Comparison of ENCODE assay signal across 19 cellular contexts in the genomic region with DNA sequence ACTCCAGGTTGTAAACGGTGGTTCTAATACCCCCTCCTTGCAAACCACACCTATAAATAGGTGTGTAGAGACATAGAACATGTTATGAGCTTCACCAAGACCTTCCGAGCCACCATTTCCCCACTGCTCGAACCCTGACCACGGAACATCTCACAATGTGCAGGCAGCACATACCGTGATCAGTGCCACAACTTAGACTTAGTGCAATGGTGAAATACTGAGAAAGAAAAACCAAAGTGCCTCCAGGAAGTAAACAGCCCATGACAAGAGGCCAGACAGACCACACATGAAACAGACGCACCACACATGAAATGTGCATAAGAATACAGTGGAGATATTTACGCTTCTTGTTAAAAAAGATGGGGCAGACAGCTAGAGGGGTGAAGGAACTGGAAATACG.
A peak's percentile ranks its signal among the peaks of the same experiment; 100 is the strongest.
DNase-seq lines count a peak whose midpoint lies in the region; ATAC-seq, FAIRE-seq and TF ChIP-seq lines count a peak whose summit lies in the region.
"Had no signal": no experiment of that assay in that cellular context is flagged by ENCODE, and none has a peak within 500 bp of the region (broad histone marks: within the 10 kb centered on the region; RNA-seq: fewer than 3 reads in every experiment).

No MANE protein-coding gene starts in this region.

- no peaks in the 10 kb centered on the region for H3K9me3 ChIP-seq in H1 (ENCODE audit: insufficient read depth in 2 of 2, low read depth in 1 of 2, low read length in 1 of 2)
- H3K9me3 ChIP-seq: prostate gland, testis had no signal

- H3K27me3 Mint-ChIP-seq in activated naive CD4-positive, alpha-beta T cell treated with anti-CD3 and anti-CD28 coated beads, Interleukin-2, amount 50 U/mL, for 24 hours, result no peaks in the 10 kb centered on the region
- H3K27me3 Mint-ChIP-seq in WTC11 (ENCODE audit: low read depth), result peaks cover 6% of the 10 kb centered on the region
- H3K27me3 Mint-ChIP-seq in stimulated activated naive CD8-positive, alpha-beta T cell treated with anti-CD3 and anti-CD28 coated beads, Interleukin-15, Interleukin-2, amounts not matched to agents 100 ng/mL and 50 ng/mL, for 24 hours, result no peaks in the 10 kb centered on the region

- H3K79me1 ChIP-seq in H1 (ENCODE audit: low read depth, low read length), result no peaks in the 10 kb centered on the region

- H3K9me3 Mint-ChIP-seq in activated naive CD4-positive, alpha-beta T cell treated with anti-CD3 and anti-CD28 coated beads, Interleukin-2, amount 50 U/mL, for 24 hours, result no peaks in the 10 kb centered on the region
- H3K9me3 Mint-ChIP-seq in WTC11, result no peaks in the 10 kb centered on the region
- H3K9me3 Mint-ChIP-seq in stimulated activated naive CD8-positive, alpha-beta T cell treated with anti-CD3 and anti-CD28 coated beads, Interleukin-15, Interleukin-2, amounts not matched to agents 100 ng/mL and 50 ng/mL, for 24 hours, result no peaks in the 10 kb centered on the region
- H3K9me3 Mint-ChIP-seq: IgD-negative memory B cell had no signal

- H3K4me1 ChIP-seq in H1 (replicated peaks in 1 of 4; ENCODE audit: control insufficient read depth in 3 of 4, insufficient read depth in 4 of 4, low read length in 3 of 4), result peaks cover 0 to 6% (median 0%) of the 10 kb centered on the region in 4 experiments; a peak in 2 of 7 replicates
- H3K4me1 ChIP-seq: prostate gland, testis had no signal

- no peak overlapping the region for H3K14ac ChIP-seq in H1 (ENCODE audit: insufficient read length)

- H3K23me2 ChIP-seq in H1 (ENCODE audit: low read depth, low read length), result no peaks in the 10 kb centered on the region; the same call in 1 of the 2 replicates

- peaks cover 27% of the 10 kb centered on the region for H3K4me1 Mint-ChIP-seq in activated naive CD4-positive, alpha-beta T cell treated with anti-CD3 and anti-CD28 coated beads, Interleukin-2, amount 50 U/mL, for 24 hours
- H3K4me1 Mint-ChIP-seq in WTC11, result peaks cover 20% of the 10 kb centered on the region
- peaks cover 33% of the 10 kb centered on the region for H3K4me1 Mint-ChIP-seq in stimulated activated naive CD8-positive, alpha-beta T cell treated with anti-CD3 and anti-CD28 coated beads, Interleukin-15, Interleukin-2, amounts not matched to agents 100 ng/mL and 50 ng/mL, for 24 hours (ENCODE audit: low read depth)

- no peak for TF ChIP-seq EP300 in H1 (IDR thresholded peaks at IDR 0.05; ENCODE audit: borderline replicate concordance in 1 of 2, low read depth in 2 of 2, low read length in 2 of 2)

- no peaks in the 10 kb centered on the region for H3K27me3 ChIP-seq in H1 (replicated peaks in 1 of 4; ENCODE audit: control insufficient read depth in 3 of 4, extremely low read depth in 1 of 4, insufficient read depth in 3 of 4, low read length in 3 of 4)
- H3K27me3 ChIP-seq: testis had no signal

- H3K56ac ChIP-seq in H1 (replicated peaks; ENCODE audit: insufficient read length, low read depth, low read length), result no peak overlapping the region

- no peak overlapping the region for H3K4me2 ChIP-seq in H1 (ENCODE audit: insufficient read depth in 1 of 2, low read depth in 2 of 2, low read length in 2 of 2)
- H3K4me2 ChIP-seq: smooth muscle cell had no signal

- H3K79me2 ChIP-seq in H1 (ENCODE audit: control insufficient read depth in 1 of 2, insufficient read depth in 2 of 2, low read length in 2 of 2), result no peaks in the 10 kb centered on the region

- no peak overlapping the region for H4K5ac ChIP-seq in H1 (ENCODE audit: insufficient read length, low read depth, low read length)

- 85% methylated on average over 8 of the region's 8 CpGs; no CpG with 5 or more reads in 1 of the 2 experiments for WGBS in H1 (ENCODE audit: extremely low coverage in 1 of 2, insufficient coverage in 1 of 2, insufficient read length in 1 of 2, insufficient replicate concordance in 2 of 2, low coverage in 1 of 2, low lambda C conversion rate in 2 of 2, missing lambda C conversion rate in 1 of 2), 2 experiments

- no peak overlapping the region for H3K4me3 ChIP-seq in H1 (ENCODE audit: extremely low read depth in 1 of 4, insufficient read depth in 2 of 4, low read depth in 3 of 4, low read length in 4 of 4)
- H3K4me3 ChIP-seq: prostate gland, smooth muscle cell, testis had no signal

- no peak for TF ChIP-seq POLR2A in H1 (IDR thresholded peaks at IDR 0.05; ENCODE audit: control extremely low read depth in 1 of 2, low read depth in 2 of 2, low read length in 2 of 2)

- no peak overlapping the region for H3K18ac ChIP-seq in H1 (ENCODE audit: extremely low read depth, low read length)

- no peak overlapping the region for H4K91ac ChIP-seq in H1 (replicated peaks; ENCODE audit: insufficient read length, low read length)

- no peak overlapping the region for H2BK5ac ChIP-seq in H1 (ENCODE audit: low read depth, low read length)

- FAIRE-seq in H1 (lab: Jason Lieb, UNC), result no peak

- CTCF ChIA-PET in WTC11 (lab: Charles Lee), result interaction anchor here (1.2 to 2.7 kb wide), 6 partner anchors 10 to 223 kb away, joined by 3 to 33 read pairs (median 16); partner anchors contain the start of gene CCND2
- CTCF ChIA-PET in H1 (lab: Charles Lee; ENCODE audit: partially characterized antibody), result interaction anchor here (0.8 to 4.6 kb wide), 24 partner anchors 11 to 210 kb away, joined by 3 to 44 read pairs (median 7); no protein-coding TSS in a partner anchor

- TF ChIP-seq CTCF in WTC11 (IDR thresholded peaks at IDR 0.05), result no peak
- TF ChIP-seq CTCF in H1 (IDR thresholded peaks at IDR 0.05; ENCODE audit: control extremely low read depth in 1 of 3, insufficient read depth in 1 of 3, low read depth in 1 of 3, low read length in 3 of 3), result no peak

- no peak overlapping the region for H2BK12ac ChIP-seq in H1 (ENCODE audit: low read depth, low read length)

- ATAC-seq in WTC11, result no peak

- no peak overlapping the region for H2BK15ac ChIP-seq in H1 (ENCODE audit: low read length)

- no peak overlapping the region for H3K4ac ChIP-seq in H1 (replicated peaks; ENCODE audit: insufficient read length, low read depth, low read length)

- H3K9ac ChIP-seq in H1 (replicated peaks in 1 of 4; ENCODE audit: extremely low read depth in 1 of 4, low read depth in 3 of 4, low read length in 3 of 4), result no peak overlapping the region

- peak overlapping the region; percentile 55 for H3K4me3 Mint-ChIP-seq in activated naive CD4-positive, alpha-beta T cell treated with anti-CD3 and anti-CD28 coated beads, Interleukin-2, amount 50 U/mL, for 24 hours
- no peak overlapping the region for H3K4me3 Mint-ChIP-seq in WTC11
- H3K4me3 Mint-ChIP-seq in stimulated activated naive CD8-positive, alpha-beta T cell treated with anti-CD3 and anti-CD28 coated beads, Interleukin-15, Interleukin-2, amounts not matched to agents 100 ng/mL and 50 ng/mL, for 24 hours, result peak overlapping the region; percentile 60
- H3K4me3 Mint-ChIP-seq: IgD-negative memory B cell, nephron progenitor cell had no signal

- POLR2A ChIA-PET in WTC11 (lab: Charles Lee) (no interaction called here), H1 (lab: Charles Lee; ENCODE audit: partially characterized antibody) (interaction anchor here (1.0 to 3.8 kb wide), 4 partner anchors 10 to 170 kb away, joined by 3 to 18 read pairs (median 6); no protein-coding TSS in a partner anchor)

- no peaks in the 10 kb centered on the region for H4K20me1 ChIP-seq in H1 (replicated peaks in 1 of 2; ENCODE audit: control insufficient read depth in 1 of 2, insufficient read depth in 2 of 2, low read length in 2 of 2)

- no peak overlapping the region for H2AK5ac ChIP-seq in H1 (ENCODE audit: low read depth, low read length)

- peak overlapping the region; percentile 43 for H3K27ac Mint-ChIP-seq in activated naive CD4-positive, alpha-beta T cell treated with anti-CD3 and anti-CD28 coated beads, Interleukin-2, amount 50 U/mL, for 24 hours
- H3K27ac Mint-ChIP-seq in WTC11, result peak overlapping the region; percentile 48
- H3K27ac Mint-ChIP-seq in stimulated activated naive CD8-positive, alpha-beta T cell treated with anti-CD3 and anti-CD28 coated beads, Interleukin-15, Interleukin-2, amounts not matched to agents 100 ng/mL and 50 ng/mL, for 24 hours, result peak overlapping the region; percentile 87
- H3K27ac Mint-ChIP-seq: nephron progenitor cell had no signal

- H4K8ac ChIP-seq in H1 (ENCODE audit: extremely low read depth, insufficient read depth, low read length), result no peak overlapping the region; the same call in 1 of the 2 replicates

- H3K36me3 ChIP-seq in H1 (ENCODE audit: control insufficient read depth in 2 of 4, insufficient read depth in 4 of 4, low read length in 3 of 4), result no peaks in the 10 kb centered on the region
- H3K36me3 ChIP-seq: prostate gland had no signal

- H2AFZ ChIP-seq in H1 (ENCODE audit: low read length), result no peak overlapping the region

- no peak for TF ChIP-seq RAD21 in H1 (IDR thresholded peaks at IDR 0.05 in 1 of 2, conservative IDR thresholded peaks at IDR 0.05 in 1 of 2; ENCODE audit: low read depth in 2 of 2, low read length in 2 of 2)

- no peak overlapping the region for H3K23ac ChIP-seq in H1 (ENCODE audit: insufficient read length)

- no peak for DNase-seq in activated naive CD4-positive, alpha-beta T cell treated with Interleukin-2 at 50 U/mL for 16 hours
- DNase-seq in WTC11 (ENCODE audit: low spot score), result no peak
- peak in 1 of 2 experiments; percentile 31 for DNase-seq in H1 (ENCODE audit: low read depth in 1 of 2, low spot score in 2 of 2)
- DNase-seq in SKM-1 treated with dmso at 0.1 percent for 144 hours (lab: John Stamatoyannopoulos, UW; ENCODE audit: unreplicated experiment), result no peak
- DNase-seq in midbrain (lab: John Stamatoyannopoulos, UW), result no peak
- no peak for DNase-seq in NCI-H82 (lab: John Stamatoyannopoulos, UW)
- DNase-seq: activated CD4-positive, CD25-positive, alpha-beta regulatory T cell treated with anti-CD3 and anti-CD28 coated beads, Interleukin-2, amount 50 U/mL, for 72 hours; aorta; NCI-H2029; NCI-H510A; nephron progenitor cell; SHP77 had no signal

- no peak overlapping the region for H2BK120ac ChIP-seq in H1 (replicated peaks; ENCODE audit: low read depth, low read length)

- H3K36me3 Mint-ChIP-seq in activated naive CD4-positive, alpha-beta T cell treated with anti-CD3 and anti-CD28 coated beads, Interleukin-2, amount 50 U/mL, for 24 hours, result no peaks in the 10 kb centered on the region
- H3K36me3 Mint-ChIP-seq in WTC11, result no peaks in the 10 kb centered on the region
- H3K36me3 Mint-ChIP-seq in stimulated activated naive CD8-positive, alpha-beta T cell treated with anti-CD3 and anti-CD28 coated beads, Interleukin-15, Interleukin-2, amounts not matched to agents 100 ng/mL and 50 ng/mL, for 24 hours (ENCODE audit: low read depth), result no peaks in the 10 kb centered on the region

- H3K27ac ChIP-seq in H1 (ENCODE audit: low read depth, low read length), result no peak overlapping the region
- H3K27ac ChIP-seq: HL-60, prostate gland, testis had no signal

- 0 out of 2 replicates have a peak overlapping the region, but pooled peaks have one; percentile 2 for H2BK20ac ChIP-seq in H1 (ENCODE audit: low read length)

TF ChIP-seq in WTC11, 78 proteins besides CTCF, POLR2A, EP300 and RAD21 (continues in another document):
- no peak for TF ChIP-seq JUN (CRISPR knock-in tag; IDR thresholded peaks at IDR 0.05)
- no peak for TF ChIP-seq NR1H2 (CRISPR knock-in tag; IDR thresholded peaks at IDR 0.05)
- TF ChIP-seq ZNF138 (CRISPR knock-in tag; conservative IDR thresholded peaks at IDR 0.05), result no peak

TF ChIP-seq in H1, 55 proteins besides CTCF, POLR2A, EP300 and RAD21 (continues in another document):
- no peak for TF ChIP-seq CTBP2 (IDR thresholded peaks at IDR 0.05; ENCODE audit: borderline replicate concordance, insufficient read depth, insufficient read length, low read length)
- no peak for TF ChIP-seq SP2 (IDR thresholded peaks at IDR 0.05; ENCODE audit: low read length)
